ENCODE assay signal across 13 cellular contexts in genomic region chr17:17126131-17127110, GRCh38.
DNase-seq lines count a peak whose midpoint lies in the region; ATAC-seq and TF ChIP-seq lines count a peak whose summit lies in the region.
"Had no signal": no experiment of that assay in that cellular context is flagged by ENCODE, and none has a peak within 500 bp of the region (broad histone marks: within the 10 kb centered on the region; RNA-seq: fewer than 3 reads in every experiment).

No MANE protein-coding gene starts in this region.

- no peak for DNase-seq in Jurkat, Clone E6-1 (ENCODE audit: low read depth, low spot score)
- DNase-seq in chondrocyte (ENCODE audit: low spot score) (peak; percentile 57), nephron progenitor cell (no peak), body of pancreas (no peak), NCI-H2196 treated with DMSO at 0.1 percent for 48 hours (lab: John Stamatoyannopoulos, UW; ENCODE audit: unreplicated experiment) (no peak)
- DNase-seq: DMS79; NCI-H226; stimulated activated CD4-positive, alpha-beta T cell treated with anti-CD3 and anti-CD28 coated beads, Interleukin-2, amount 100 ng/mL, for 24 hours had no signal

- H3K4me1 ChIP-seq in BLaER1 treated with 17β-estradiol and CSF1 and Interleukin-3, amounts not matched to agents 10 nM and 100 nM, result peaks cover 44 to 100% (median 92%) of the 10 kb centered on the region in 10 experiments
- H3K4me1 ChIP-seq in body of pancreas, result no peaks in the 10 kb centered on the region

- no peaks in the 10 kb centered on the region for H3K27me3 Mint-ChIP-seq in chondrocyte (ENCODE audit: low read depth)
- H3K27me3 Mint-ChIP-seq in nephron progenitor cell (ENCODE audit: low read depth, poor library complexity), result no peaks in the 10 kb centered on the region

- WGBS in body of pancreas, 2 donors, result 81 to 93% methylated on average over 20 to 21 of the region's 21 CpGs

- H3K4me1 Mint-ChIP-seq in chondrocyte (ENCODE audit: low read depth) (peaks cover 40% of the 10 kb centered on the region), nephron progenitor cell (peaks cover 6% of the 10 kb centered on the region)

- H3K27me3 ChIP-seq in BLaER1 treated with 17β-estradiol and CSF1 and Interleukin-3, amounts not matched to agents 10 nM and 100 nM, result no peaks in the 10 kb centered on the region
- no peaks in the 10 kb centered on the region for H3K27me3 ChIP-seq in body of pancreas
- H3K27me3 ChIP-seq: suprapubic skin had no signal

- peak overlapping the region; percentile 18 to 78 (median 72); a peak in 21 of 22 replicates for H3K9ac ChIP-seq in BLaER1 treated with 17β-estradiol and CSF1 and Interleukin-3, amounts not matched to agents 10 nM and 100 nM

- no peak for TF ChIP-seq POLR2A in body of pancreas (IDR thresholded peaks at IDR 0.05)

- peak overlapping the region in 8 of 10 experiments; percentile 14 to 58 (median 48); a peak in 13 of 20 replicates for H3K4me3 ChIP-seq in BLaER1 treated with 17β-estradiol and CSF1 and Interleukin-3, amounts not matched to agents 10 nM and 100 nM
- peak overlapping the region; percentile 7; the same call in 1 of the 2 replicates for H3K4me3 ChIP-seq in Jurkat, Clone E6-1 (ENCODE audit: low read length)
- H3K4me3 ChIP-seq in body of pancreas, result no peak overlapping the region
- H3K4me3 ChIP-seq: suprapubic skin had no signal

- TF ChIP-seq CTCF in chondrocyte (IDR thresholded peaks at IDR 0.05) (no peak), nephron progenitor cell (IDR thresholded peaks at IDR 0.05) (no peak), body of pancreas (IDR thresholded peaks at IDR 0.05) (no peak)

- H3K4me2 ChIP-seq in BLaER1 treated with 17β-estradiol and CSF1 and Interleukin-3, amounts not matched to agents 10 nM and 100 nM, result peak overlapping the region; percentile 79 to 99 (median 94)

- ATAC-seq in body of pancreas (no peak), GM21717 (IDR thresholded peaks at IDR 0.05; ENCODE audit: unreplicated experiment) (no peak), GM21390 (IDR thresholded peaks at IDR 0.05; ENCODE audit: unreplicated experiment) (no peak)

- H3K27ac ChIP-seq in BLaER1 treated with 17β-estradiol and CSF1 and Interleukin-3, amounts not matched to agents 10 nM and 100 nM, result peak overlapping the region in 9 of 11 experiments; percentile 28 to 86 (median 80); a peak in 17 of 22 replicates
- H3K27ac ChIP-seq in body of pancreas, result no peak overlapping the region
- H3K27ac ChIP-seq: suprapubic skin had no signal

- peak overlapping the region; percentile 51 for H3K27ac Mint-ChIP-seq in chondrocyte (ENCODE audit: unreplicated experiment)
- H3K27ac Mint-ChIP-seq in nephron progenitor cell, result peak overlapping the region; percentile 42

- H3K36me3 Mint-ChIP-seq in chondrocyte (ENCODE audit: low read depth) (peaks cover 5% of the 10 kb centered on the region), nephron progenitor cell (ENCODE audit: low read depth) (no peaks in the 10 kb centered on the region)

- peaks cover 26 to 49% (median 46%) of the 10 kb centered on the region in 11 experiments; a peak in 21 of 22 replicates for H3K36me3 ChIP-seq in BLaER1 treated with 17β-estradiol and CSF1 and Interleukin-3, amounts not matched to agents 10 nM and 100 nM
- no peaks in the 10 kb centered on the region for H3K36me3 ChIP-seq in body of pancreas (replicated peaks in 1 of 2; ENCODE audit: insufficient read depth in 1 of 2, low read depth in 2 of 2)

- H4K20me1 ChIP-seq in BLaER1 treated with 17β-estradiol and CSF1 and Interleukin-3, amounts not matched to agents 10 nM and 100 nM, result peaks cover 67 to 100% (median 98%) of the 10 kb centered on the region in 11 experiments; a peak in 21 of 22 replicates

- intact Hi-C loops in body of pancreas (cut with DNase I), result no loop called here

- no peak overlapping the region for H3K4me3 Mint-ChIP-seq in chondrocyte (ENCODE audit: unreplicated experiment)
- no peak overlapping the region for H3K4me3 Mint-ChIP-seq in nephron progenitor cell
- H3K4me3 Mint-ChIP-seq: nephron had no signal

- H3K9me3 Mint-ChIP-seq in chondrocyte (ENCODE audit: low read depth) (no peaks in the 10 kb centered on the region), nephron progenitor cell (no peaks in the 10 kb centered on the region)
- H3K9me3 Mint-ChIP-seq: nephron had no signal

- H3K9me3 ChIP-seq in BLaER1 treated with 17β-estradiol and CSF1 and Interleukin-3, amounts not matched to agents 10 nM and 100 nM (replicated peaks in 1 of 11), result no peaks in the 10 kb centered on the region
- no peaks in the 10 kb centered on the region for H3K9me3 ChIP-seq in body of pancreas
- H3K9me3 ChIP-seq: suprapubic skin had no signal

Comparison
In these comparisons a context has a peak if more than half of its experiments do, and no peak if none do; other contexts are left out.
1. H3K27ac ChIP-seq: peak in BLaER1 treated with 17β-estradiol and CSF1 and Interleukin-3, amounts not matched to agents 10 nM and 100 nM (9 of 11); none in body of pancreas (0 of 4).
2. H3K4me3 ChIP-seq: peak in BLaER1 treated with 17β-estradiol and CSF1 and Interleukin-3, amounts not matched to agents 10 nM and 100 nM (8 of 10) and Jurkat, Clone E6-1 (single experiment); none in body of pancreas (0 of 2).